ENCODE assay signal across 12 cellular contexts in genomic region chr4:135838889-135839288, GRCh38.
A peak's percentile ranks its signal among the peaks of the same experiment; 100 is the strongest.
DNase-seq lines count a peak whose midpoint lies in the region; ATAC-seq and TF ChIP-seq lines count a peak whose summit lies in the region.
"Had no signal": no experiment of that assay in that cellular context is flagged by ENCODE, and none has a peak within 500 bp of the region (broad histone marks: within the 10 kb centered on the region; RNA-seq: fewer than 3 reads in every experiment).

No MANE protein-coding gene starts in this region.

- CTCF ChIA-PET in activated CD4-positive, alpha-beta T cell treated with anti-CD3 and anti-CD28 coated beads for 36 hours (lab: Charles Lee): no interaction called here

- peak overlapping the region; percentile 53 for H3K27ac ChIP-seq in HUES48 (ENCODE audit: low read depth, low read length)
- H3K27ac ChIP-seq: BLaER1 had no signal

- no peaks in the 10 kb centered on the region for H3K9me3 ChIP-seq in HUES48 (ENCODE audit: control insufficient read depth, insufficient read depth, low read length)
- H3K9me3 ChIP-seq: BLaER1 had no signal

- no peak for TF ChIP-seq CTCF in GM13977 (IDR thresholded peaks at IDR 0.05; ENCODE audit: extremely low read depth, insufficient read depth, missing control alignments)

- no peaks in the 10 kb centered on the region for H3K36me3 Mint-ChIP-seq in activated naive CD4-positive, alpha-beta T cell treated with anti-CD3 and anti-CD28 coated beads, Interleukin-2, amount 50 U/mL, for 72 hours
- no peaks in the 10 kb centered on the region for H3K36me3 Mint-ChIP-seq in activated CD4-positive, alpha-beta T cell treated with anti-CD3 and anti-CD28 coated beads for 36 hours (ENCODE audit: low read depth)

- intact Hi-C loops in activated CD4-positive, alpha-beta T cell treated with anti-CD3 and anti-CD28 coated beads for 36 hours (cut with DNase I, micrococcal nuclease): no loop called here

- no peaks in the 10 kb centered on the region for H3K36me3 ChIP-seq in HUES48 (ENCODE audit: control insufficient read depth, insufficient read depth, low read length)
- H3K36me3 ChIP-seq: BLaER1 had no signal

- H3K27me3 Mint-ChIP-seq in activated CD4-positive, alpha-beta T cell treated with anti-CD3 and anti-CD28 coated beads for 36 hours: no peaks in the 10 kb centered on the region

- H3K9ac ChIP-seq in HUES48 (ENCODE audit: low read depth, low read length): no peak overlapping the region
- H3K9ac ChIP-seq: BLaER1 had no signal

- in situ Hi-C loops in GM13977 (cut with MboI; ENCODE audit: low pct_unique_long_range_greater_than_20kb, low sequenced_read_pairs, unreplicated experiment): no loop called here

- DNase-seq in AG08396 (ENCODE audit: low spot score) (peak; percentile 4), amniotic epithelial cell (ENCODE audit: low read depth) (peak; percentile 80), iris pigment epithelial cell (ENCODE audit: low read depth) (peak; percentile 45), GM13977 (ENCODE audit: low spot score) (no peak)
- DNase-seq in activated naive CD4-positive, alpha-beta T cell treated with anti-CD3 and anti-CD28 coated beads, Interleukin-2, amount 50 U/mL, for 72 hours (ENCODE audit: low spot score in 2 of 2): no peak
- DNase-seq in activated CD4-positive, alpha-beta T cell treated with anti-CD3 and anti-CD28 coated beads for 36 hours: no peak
- DNase-seq: activated gamma-delta T cell treated with Interleukin-2 at 50 U/mL for 16 hours; effector CD4-positive, alpha-beta T cell had no signal

- H3K27ac Mint-ChIP-seq in activated naive CD4-positive, alpha-beta T cell treated with anti-CD3 and anti-CD28 coated beads, Interleukin-2, amount 50 U/mL, for 72 hours: no peak overlapping the region
- H3K27ac Mint-ChIP-seq in activated CD4-positive, alpha-beta T cell treated with anti-CD3 and anti-CD28 coated beads for 36 hours: no peak overlapping the region

- no peak overlapping the region for H3K4me3 ChIP-seq in HUES48 (ENCODE audit: low read depth, low read length)
- H3K4me3 ChIP-seq: BLaER1 had no signal

- no peaks in the 10 kb centered on the region for H3K4me1 Mint-ChIP-seq in activated CD4-positive, alpha-beta T cell treated with anti-CD3 and anti-CD28 coated beads for 36 hours

- H3K4me1 ChIP-seq in HUES48 (ENCODE audit: control insufficient read depth, insufficient read depth, low read length): no peaks in the 10 kb centered on the region

- POLR2A ChIA-PET in activated CD4-positive, alpha-beta T cell treated with anti-CD3 and anti-CD28 coated beads for 36 hours (lab: Charles Lee): no interaction called here

- H3K4me3 Mint-ChIP-seq in activated CD4-positive, alpha-beta T cell treated with anti-CD3 and anti-CD28 coated beads for 36 hours: no peak overlapping the region

- no peak for ATAC-seq in activated naive CD4-positive, alpha-beta T cell treated with anti-CD3 and anti-CD28 coated beads, Interleukin-2, amount 50 U/mL, for 72 hours
- ATAC-seq in GM19023 (IDR thresholded peaks at IDR 0.05; ENCODE audit: unreplicated experiment): no peak
- no peak for ATAC-seq in activated CD4-positive, alpha-beta T cell treated with anti-CD3 and anti-CD28 coated beads for 36 hours
- ATAC-seq: activated CD4-positive, CD25-positive, alpha-beta regulatory T cell treated with anti-CD3 and anti-CD28 coated beads, Interleukin-2, amount 50 U/mL, for 24 hours had no signal

- H3K9me3 Mint-ChIP-seq in activated naive CD4-positive, alpha-beta T cell treated with anti-CD3 and anti-CD28 coated beads, Interleukin-2, amount 50 U/mL, for 72 hours: peaks cover 10 to 11% of the 10 kb centered on the region in 2 donors
- H3K9me3 Mint-ChIP-seq in activated CD4-positive, alpha-beta T cell treated with anti-CD3 and anti-CD28 coated beads for 36 hours (ENCODE audit: low read depth): peaks cover 6% of the 10 kb centered on the region

- no peaks in the 10 kb centered on the region for H3K27me3 ChIP-seq in HUES48 (ENCODE audit: control insufficient read depth, insufficient read depth, low read length)
- H3K27me3 ChIP-seq: BLaER1 had no signal

Comparison
In these comparisons a context has a peak if more than half of its experiments do, and no peak if none do; other contexts are left out.
1. DNase-seq: peak in AG08396 (single experiment), amniotic epithelial cell (single experiment) and iris pigment epithelial cell (single experiment); none in activated naive CD4-positive, alpha-beta T cell treated with anti-CD3 and anti-CD28 coated beads, Interleukin-2, amount 50 U/mL, for 72 hours (0 of 2), activated CD4-positive, alpha-beta T cell treated with anti-CD3 and anti-CD28 coated beads for 36 hours (single experiment) and GM13977 (single experiment).